8 cellular contexts compared by ENCODE assay signal in the genomic region with DNA sequence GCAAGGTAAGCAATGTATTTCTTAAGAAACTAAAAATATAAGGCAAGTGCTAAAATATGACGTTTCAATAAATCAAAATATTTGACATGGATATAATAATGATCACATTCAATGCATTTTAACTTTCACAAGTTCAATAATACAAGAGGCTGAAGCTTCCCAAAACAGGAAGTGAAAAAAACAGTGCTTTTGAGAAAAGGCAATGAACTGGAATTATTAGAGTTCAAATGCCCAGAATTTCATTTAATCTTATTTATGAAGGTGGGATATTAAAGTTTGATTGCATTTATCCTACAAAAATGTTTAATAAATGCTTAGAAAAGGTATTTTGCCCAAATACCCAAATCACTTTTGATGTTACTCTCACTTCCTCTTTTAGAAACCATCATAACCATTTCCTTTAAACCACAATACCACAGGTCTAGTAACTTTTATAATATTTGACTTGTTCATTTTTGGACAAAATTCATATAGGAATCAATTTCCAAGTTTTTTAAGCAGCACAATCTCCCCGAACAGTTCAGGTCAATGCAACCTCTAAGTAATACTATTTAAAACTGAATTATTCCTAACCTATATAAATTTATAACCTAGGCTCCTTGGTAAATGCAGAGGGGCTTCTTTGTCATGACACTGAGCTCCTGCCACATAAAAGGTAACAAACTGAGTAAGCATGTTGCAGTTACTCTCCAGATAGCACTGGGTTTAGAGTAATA. TPM values are rescaled to one million over a fixed set of nuclear protein-coding genes. Genes with fewer than 3 reads are reported as not detected.
A peak's percentile ranks its signal among the peaks of the same experiment; 100 is the strongest.
DNase-seq lines count a peak whose midpoint lies in the region; ATAC-seq, FAIRE-seq and TF ChIP-seq lines count a peak whose summit lies in the region.

No MANE protein-coding gene starts in this region.

- peaks cover 60% of the 10 kb centered on the region for H3K79me2 ChIP-seq in neural cell (replicated peaks; ENCODE audit: insufficient read depth, low read length)

- H3K9me3 ChIP-seq in ES-I3 (ENCODE audit: control insufficient read depth, insufficient read depth, low read length) (no peaks in the 10 kb centered on the region), neural cell (ENCODE audit: low read length) (no peaks in the 10 kb centered on the region)

- H3K4me1 Mint-ChIP-seq in CD14-positive monocyte, result peaks cover 28% of the 10 kb centered on the region

- TF ChIP-seq RAD21 in neural cell (conservative IDR thresholded peaks at IDR 0.05), result no peak

- H3K27me3 ChIP-seq in bronchial epithelial cell (ENCODE audit: control insufficient read depth, insufficient read depth, low read length), result no peaks in the 10 kb centered on the region
- no peaks in the 10 kb centered on the region for H3K27me3 ChIP-seq in neural cell (ENCODE audit: insufficient read depth, low read depth, low read length)

- H3K4me2 ChIP-seq in neural cell (ENCODE audit: low read length), result peak overlapping the region; percentile 69

- no peak overlapping the region for H3K27ac ChIP-seq in neural cell (ENCODE audit: low read length)

- no peak overlapping the region for H3K27ac Mint-ChIP-seq in CD14-positive monocyte

- H3K4me3 ChIP-seq in bronchial epithelial cell (ENCODE audit: low read depth, low read length) (peak overlapping the region; percentile 70), neural cell (ENCODE audit: low read length) (peak overlapping the region; percentile 83)

- peaks cover 0 to 25% (median 19%) of the 10 kb centered on the region in 7 donors for H3K9me3 Mint-ChIP-seq in CD14-positive monocyte

- peaks cover 5 to 8% of the 10 kb centered on the region in 2 donors for H3K36me3 Mint-ChIP-seq in CD14-positive monocyte

- H3K36me3 ChIP-seq in ES-I3 (ENCODE audit: insufficient read depth, low read length), result no peaks in the 10 kb centered on the region
- no peaks in the 10 kb centered on the region for H3K36me3 ChIP-seq in bronchial epithelial cell (ENCODE audit: control insufficient read depth, insufficient read depth, low read length)
- H3K36me3 ChIP-seq in neural cell (ENCODE audit: insufficient read depth, low read length), result no peaks in the 10 kb centered on the region

- H3K9me2 ChIP-seq in neural cell (ENCODE audit: insufficient read depth, low read length), result no peaks in the 10 kb centered on the region

- peaks cover 80 to 94% (median 80%) of the 10 kb centered on the region in 3 donors for H3K27me3 Mint-ChIP-seq in CD14-positive monocyte (ENCODE audit: low read depth in 3 of 3)

- H3F3A ChIP-seq in neural cell (ENCODE audit: insufficient read depth, low read length, poor library complexity, severe bottlenecking), result no peaks in the 10 kb centered on the region

- TF ChIP-seq CTCF in bronchial epithelial cell (IDR thresholded peaks at IDR 0.05; ENCODE audit: insufficient read depth, low read length, severe bottlenecking) (no peak), neural cell (IDR thresholded peaks at IDR 0.05; ENCODE audit: poor library complexity, severe bottlenecking) (no peak), CD14-positive monocyte (IDR thresholded peaks at IDR 0.05) (no peak)

- ATAC-seq in GM21360 (IDR thresholded peaks at IDR 0.05; ENCODE audit: unreplicated experiment), result peak; percentile 44
- peak; percentile 64 for ATAC-seq in HG03565 (IDR thresholded peaks at IDR 0.05; ENCODE audit: unreplicated experiment)

- FAIRE-seq in bronchial epithelial cell (lab: Jason Lieb, UNC), result no peak

- no peak for TF ChIP-seq EP300 in neural cell (conservative IDR thresholded peaks at IDR 0.05; ENCODE audit: poor library complexity, severe bottlenecking)

- no peaks in the 10 kb centered on the region for H4K20me1 ChIP-seq in neural cell (ENCODE audit: insufficient read depth)

- intact Hi-C loops in CD14-positive monocyte (cut with micrococcal nuclease), result no loop called here

- peak overlapping the region in 1 of 2 donors; percentile 55 for H3K4me3 Mint-ChIP-seq in CD14-positive monocyte

- H3K9ac ChIP-seq in ES-I3 (ENCODE audit: low read depth, low read length) (peak overlapping the region; percentile 95), neural cell (ENCODE audit: low read length) (peak overlapping the region; percentile 90)

- H2AFZ ChIP-seq in neural cell (ENCODE audit: low read depth, low read length), result no peak overlapping the region

- DNase-seq in bronchial epithelial cell (ENCODE audit: low read depth) (no peak), NCI-H1930 (lab: John Stamatoyannopoulos, UW) (no peak), AG20443 (ENCODE audit: low spot score) (no peak), CD14-positive monocyte (ENCODE audit: low spot score) (no peak)

- H3K4me1 ChIP-seq in ES-I3 (ENCODE audit: insufficient read depth, low read length), result peaks cover 20% of the 10 kb centered on the region

TF ChIP-seq in neural cell, 6 proteins besides CTCF, POLR2A, EP300 and RAD21:
- no peak for TF ChIP-seq EZH2 (IDR thresholded peaks at IDR 0.05; ENCODE audit: borderline replicate concordance, insufficient read depth, low read length, poor library complexity, severe bottlenecking)
- TF ChIP-seq POLR2AphosphoS5 (IDR thresholded peaks at IDR 0.05), result no peak
- TF ChIP-seq MXI1 (conservative IDR thresholded peaks at IDR 0.05; ENCODE audit: poor library complexity, severe bottlenecking), result no peak
- TF ChIP-seq TAF1 (IDR thresholded peaks at IDR 0.05; ENCODE audit: low read depth), result no peak
- no peak for TF ChIP-seq SMC3 (conservative IDR thresholded peaks at IDR 0.05; ENCODE audit: poor library complexity)
- TF ChIP-seq, protein P1, sequence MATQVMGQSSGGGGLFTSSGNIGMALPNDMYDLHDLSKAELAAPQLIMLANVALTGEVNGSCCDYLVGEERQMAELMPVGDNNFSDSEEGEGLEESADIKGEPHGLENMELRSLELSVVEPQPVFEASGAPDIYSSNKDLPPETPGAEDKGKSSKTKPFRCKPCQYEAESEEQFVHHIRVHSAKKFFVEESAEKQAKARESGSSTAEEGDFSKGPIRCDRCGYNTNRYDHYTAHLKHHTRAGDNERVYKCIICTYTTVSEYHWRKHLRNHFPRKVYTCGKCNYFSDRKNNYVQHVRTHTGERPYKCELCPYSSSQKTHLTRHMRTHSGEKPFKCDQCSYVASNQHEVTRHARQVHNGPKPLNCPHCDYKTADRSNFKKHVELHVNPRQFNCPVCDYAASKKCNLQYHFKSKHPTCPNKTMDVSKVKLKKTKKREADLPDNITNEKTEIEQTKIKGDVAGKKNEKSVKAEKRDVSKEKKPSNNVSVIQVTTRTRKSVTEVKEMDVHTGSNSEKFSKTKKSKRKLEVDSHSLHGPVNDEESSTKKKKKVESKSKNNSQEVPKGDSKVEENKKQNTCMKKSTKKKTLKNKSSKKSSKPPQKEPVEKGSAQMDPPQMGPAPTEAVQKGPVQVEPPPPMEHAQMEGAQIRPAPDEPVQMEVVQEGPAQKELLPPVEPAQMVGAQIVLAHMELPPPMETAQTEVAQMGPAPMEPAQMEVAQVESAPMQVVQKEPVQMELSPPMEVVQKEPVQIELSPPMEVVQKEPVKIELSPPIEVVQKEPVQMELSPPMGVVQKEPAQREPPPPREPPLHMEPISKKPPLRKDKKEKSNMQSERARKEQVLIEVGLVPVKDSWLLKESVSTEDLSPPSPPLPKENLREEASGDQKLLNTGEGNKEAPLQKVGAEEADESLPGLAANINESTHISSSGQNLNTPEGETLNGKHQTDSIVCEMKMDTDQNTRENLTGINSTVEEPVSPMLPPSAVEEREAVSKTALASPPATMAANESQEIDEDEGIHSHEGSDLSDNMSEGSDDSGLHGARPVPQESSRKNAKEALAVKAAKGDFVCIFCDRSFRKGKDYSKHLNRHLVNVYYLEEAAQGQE (IDR thresholded peaks at IDR 0.05; ENCODE audit: borderline replicate concordance), result no peak

RNA-seq across cellular contexts. Expression of gene NCKAP1, which starts 2.1 kb away (rescaled TPM):
- 180 and 214 TPM in 2 replicates for total RNA-seq in bronchial epithelial cell
- polyA plus RNA-seq in neural cell (124 and 127 TPM in 2 replicates), CD14-positive monocyte (not detected)
- polyA minus RNA-seq in neural cell, result 199 and 286 TPM in 2 replicates

RNA-seq across cellular contexts. Expression of gene DUSP19, which starts 42.4 kb away (rescaled TPM):
- under 0.01 and 0.38 TPM in 2 replicates for total RNA-seq in bronchial epithelial cell
- polyA plus RNA-seq in neural cell (5.6 and 7.7 TPM in 2 replicates), CD14-positive monocyte (under 1 TPM; 0.25 to 0.30 TPM)
- 7.5 and 8.1 TPM in 2 replicates for polyA minus RNA-seq in neural cell

Comparison
In these comparisons a context has a peak if more than half of its experiments do, and no peak if none do; other contexts are left out.
1. RNA of gene NCKAP1, which starts 2.1 kb away (polyA plus RNA-seq): 124 to 127 TPM in neural cell; not detected in CD14-positive monocyte; every median in the first group is over 100 times any median in the second.